1 cellular context compared by ENCODE assay signal in genomic region chr2:37471104-37471503, GRCh38.
TF ChIP-seq lines count a peak whose summit lies in the region.

No MANE protein-coding gene starts in this region.

TF ChIP-seq in SK-N-SH treated with all-trans-retinoic acid at 6 μM for 48 hours, 23 proteins besides CTCF, POLR2A, EP300 and RAD21 (continued from another document):
- TF ChIP-seq SNAI2 (CRISPR knock-in tag; IDR thresholded peaks at IDR 0.05) = no peak
